Comparison of ENCODE assay signal across 8 cellular contexts in genomic region chr10:6473901-6474370, GRCh38.
DNase-seq lines count a peak whose midpoint lies in the region; ATAC-seq, FAIRE-seq and TF ChIP-seq lines count a peak whose summit lies in the region.

No MANE protein-coding gene starts in this region.

- peaks cover 53% of the 10 kb centered on the region for H3K36me3 Mint-ChIP-seq in activated CD4-positive, alpha-beta memory T cell treated with anti-CD3 and anti-CD28 coated beads for 36 hours

- no peaks in the 10 kb centered on the region for H3K27me3 Mint-ChIP-seq in activated CD4-positive, alpha-beta memory T cell treated with anti-CD3 and anti-CD28 coated beads for 36 hours

- POLR2A ChIA-PET in activated CD4-positive, alpha-beta memory T cell treated with anti-CD3 and anti-CD28 coated beads for 36 hours (lab: Charles Lee): interaction anchor here (1.3 to 1.6 kb wide), 7 partner anchors 18 to 109 kb away, joined by 3 to 12 read pairs (median 5); no protein-coding TSS in a partner anchor

- no peak for DNase-seq in activated CD4-positive, CD25-positive, alpha-beta regulatory T cell (lab: John Stamatoyannopoulos, UW)
- peak; percentile 54 for DNase-seq in activated CD4-positive, alpha-beta memory T cell treated with anti-CD3 and anti-CD28 coated beads for 36 hours
- DNase-seq in lower lobe of right lung (no peak), H54 (ENCODE audit: insufficient read length, low spot score) (no peak)

- peak overlapping the region; percentile 73 for H3K4me3 Mint-ChIP-seq in activated CD4-positive, alpha-beta memory T cell treated with anti-CD3 and anti-CD28 coated beads for 36 hours

- CTCF ChIA-PET in activated CD4-positive, alpha-beta memory T cell treated with anti-CD3 and anti-CD28 coated beads for 36 hours (lab: Charles Lee): interaction anchor here (0.6 to 2.4 kb wide), 15 partner anchors 20 to 196 kb away, joined by 3 to 19 read pairs (median 4); partner anchors contain the start of gene PRKCQ

- no peaks in the 10 kb centered on the region for H3K4me1 ChIP-seq in lower lobe of right lung

- TF ChIP-seq CTCF in lower lobe of right lung (IDR thresholded peaks at IDR 0.05): no peak

- H3K9me3 Mint-ChIP-seq in activated CD4-positive, alpha-beta memory T cell treated with anti-CD3 and anti-CD28 coated beads for 36 hours: no peaks in the 10 kb centered on the region

- TF ChIP-seq POLR2A in H54 (IDR thresholded peaks at IDR 0.05; ENCODE audit: low read depth, low read length): no peak

- peaks cover 48% of the 10 kb centered on the region for H3K4me1 Mint-ChIP-seq in activated CD4-positive, alpha-beta memory T cell treated with anti-CD3 and anti-CD28 coated beads for 36 hours (ENCODE audit: low read depth)

- H3K27ac Mint-ChIP-seq in activated CD4-positive, alpha-beta memory T cell treated with anti-CD3 and anti-CD28 coated beads for 36 hours: peak overlapping the region; percentile 93

- H3K27me3 ChIP-seq in lower lobe of right lung (ENCODE audit: low read depth): no peaks in the 10 kb centered on the region

- H3K9me3 ChIP-seq in lower lobe of right lung: no peaks in the 10 kb centered on the region

- H3K27ac ChIP-seq in lower lobe of right lung: peak overlapping the region; percentile 38

- intact Hi-C loops in activated CD4-positive, alpha-beta memory T cell treated with anti-CD3 and anti-CD28 coated beads for 36 hours (cut with micrococcal nuclease): loop anchor here (1.0 to 5.0 kb wide), 5 partner anchors 19 to 105 kb away; no protein-coding TSS in a partner anchor
- intact Hi-C loops in lower lobe of right lung (cut with DNase I): no loop called here

- peaks cover 1% of the 10 kb centered on the region for H3K36me3 ChIP-seq in lower lobe of right lung

- ATAC-seq in activated CD4-positive, CD25-positive, alpha-beta regulatory T cell treated with anti-CD3 and anti-CD28 coated beads, Interleukin-2, amount 50 U/mL, for 24 hours: peak; percentile 80 to 84
- peak; percentile 80 for ATAC-seq in HG03342 (IDR thresholded peaks at IDR 0.05; ENCODE audit: unreplicated experiment)
- ATAC-seq in lower lobe of right lung: peak; percentile 50 to 52
- ATAC-seq in HG03439 (IDR thresholded peaks at IDR 0.05; ENCODE audit: unreplicated experiment): no peak
- no peak for ATAC-seq in GM19324 (IDR thresholded peaks at IDR 0.05; ENCODE audit: low FRiP score, unreplicated experiment)

- no peak for FAIRE-seq in H54 (lab: Jason Lieb, UNC)

- H3K4me3 ChIP-seq in lower lobe of right lung: peak overlapping the region; percentile 19

Comparison
In these comparisons a context has a peak if more than half of its experiments do, and no peak if none do; other contexts are left out.
1. ATAC-seq: peak in activated CD4-positive, CD25-positive, alpha-beta regulatory T cell treated with anti-CD3 and anti-CD28 coated beads, Interleukin-2, amount 50 U/mL, for 24 hours (2 of 2), HG03342 (single experiment) and lower lobe of right lung (2 of 2); none in HG03439 (single experiment) and GM19324 (single experiment).